In genomic region chr12:105721915-105722314, GRCh38 we compare ENCODE assay signal across 28 cellular contexts.
DNase-seq lines count a peak whose midpoint lies in the region; ATAC-seq and TF ChIP-seq lines count a peak whose summit lies in the region.
"Had no signal": no experiment of that assay in that cellular context is flagged by ENCODE, and none has a peak within 500 bp of the region (broad histone marks: within the 10 kb centered on the region; RNA-seq: fewer than 3 reads in every experiment).

No MANE protein-coding gene starts in this region.

- in situ Hi-C loops in HAP-1 (cut with MboI; ENCODE audit: low sequenced_read_pairs): no loop called here

- no peaks in the 10 kb centered on the region for H3K36me3 Mint-ChIP-seq in activated T-helper 17 cell treated with anti-CD3 and anti-CD28 coated beads, Interleukin-2, amount 50 U/mL, for 72 hours (ENCODE audit: low read depth)
- H3K36me3 Mint-ChIP-seq: CD8-positive, alpha-beta T cell; IgD-negative memory B cell had no signal

- H3K4me3 Mint-ChIP-seq in activated T-helper 17 cell treated with anti-CD3 and anti-CD28 coated beads, Interleukin-2, amount 50 U/mL, for 72 hours: no peak overlapping the region
- H3K4me3 Mint-ChIP-seq: activated B cell treated with CpG ODN at 0.5 μM for 24 hours; B cell; CD8-positive, alpha-beta T cell; IgD-negative memory B cell had no signal

- no peak overlapping the region for H3K4me3 ChIP-seq in epithelial cell of esophagus (ENCODE audit: low read length)
- no peak overlapping the region for H3K4me3 ChIP-seq in HAP-1
- H3K4me3 ChIP-seq: adrenal gland, body of pancreas, left ventricle myocardium inferior, SJCRH30, suprapubic skin had no signal

- no peaks in the 10 kb centered on the region for H3K9me3 ChIP-seq in HAP-1
- H3K9me3 ChIP-seq: adrenal gland, body of pancreas, left ventricle myocardium inferior, SJCRH30 had no signal

- ATAC-seq in GM19035 (IDR thresholded peaks at IDR 0.05; ENCODE audit: unreplicated experiment): peak; percentile 41
- peak; percentile 18 for ATAC-seq in HG02763 (IDR thresholded peaks at IDR 0.05; ENCODE audit: unreplicated experiment)
- ATAC-seq in HG03432 (IDR thresholded peaks at IDR 0.05; ENCODE audit: unreplicated experiment): peak; percentile 46
- no peak for ATAC-seq in HG03025 (IDR thresholded peaks at IDR 0.05; ENCODE audit: low FRiP score, unreplicated experiment)
- no peak for ATAC-seq in activated T-helper 17 cell treated with anti-CD3 and anti-CD28 coated beads, Interleukin-2, amount 50 U/mL, for 72 hours (replicated peaks)
- ATAC-seq: body of pancreas; CD8-positive, alpha-beta T cell had no signal

- peaks cover 4% of the 10 kb centered on the region for H3K9me3 Mint-ChIP-seq in activated T-helper 17 cell treated with anti-CD3 and anti-CD28 coated beads, Interleukin-2, amount 50 U/mL, for 72 hours
- H3K9me3 Mint-ChIP-seq: activated B cell treated with CpG ODN at 0.5 μM for 24 hours; CD8-positive, alpha-beta T cell had no signal

- no peak for TF ChIP-seq CTCF in epithelial cell of esophagus (IDR thresholded peaks at IDR 0.05; ENCODE audit: insufficient read depth, low read depth, low read length, missing control alignments)

- H3K36me3 ChIP-seq in HAP-1 (replicated peaks): no peaks in the 10 kb centered on the region
- H3K36me3 ChIP-seq: adrenal gland, left ventricle myocardium inferior, SJCRH30, suprapubic skin had no signal

- H3K27ac Mint-ChIP-seq in activated T-helper 17 cell treated with anti-CD3 and anti-CD28 coated beads, Interleukin-2, amount 50 U/mL, for 72 hours: no peak overlapping the region
- H3K27ac Mint-ChIP-seq: activated B cell treated with CpG ODN at 0.5 μM for 24 hours; B cell; CD8-positive, alpha-beta T cell; IgD-negative memory B cell had no signal

- H3K27me3 Mint-ChIP-seq in activated T-helper 17 cell treated with anti-CD3 and anti-CD28 coated beads, Interleukin-2, amount 50 U/mL, for 72 hours: peaks cover 13% of the 10 kb centered on the region

- DNase-seq in epithelial cell of esophagus (ENCODE audit: low read depth) (peak; percentile 47), HAP-1 (ENCODE audit: low spot score in 2 of 2) (no peak), activated gamma-delta T cell treated with Interleukin-2 at 50 U/mL for 16 hours (no peak)
- DNase-seq: activated B cell treated with CpG ODN at 0.5 μM for 24 hours; activated CD4-positive, alpha-beta T cell treated with anti-CD3 and anti-CD28 coated beads, Interleukin-2, amount 50 U/mL, for 1 hour; activated naive CD4-positive, alpha-beta T cell treated with Interleukin-2 at 50 U/mL for 16 hours; activated T-cell treated with anti-CD3 and anti-CD28 coated beads, Interleukin-2, amount 50 U/mL, for 48 hours; adrenal gland; body of pancreas; CD8-positive, alpha-beta T cell; cerebellar nuclear complex; HCEC 1CT; hypothalamus; left ventricle myocardium inferior; mesendoderm; NCI-H187 treated with DMSO at 0.1 percent for 48 hours; NCI-H69; nucleus accumbens; SJCRH30; stimulated activated naive CD4-positive, alpha-beta T cell had no signal

- H3K4me1 Mint-ChIP-seq in activated T-helper 17 cell treated with anti-CD3 and anti-CD28 coated beads, Interleukin-2, amount 50 U/mL, for 72 hours: no peaks in the 10 kb centered on the region
- H3K4me1 Mint-ChIP-seq: activated B cell treated with CpG ODN at 0.5 μM for 24 hours, B cell, IgD-negative memory B cell had no signal

- peaks cover 55% of the 10 kb centered on the region for H3K4me1 ChIP-seq in HAP-1
- H3K4me1 ChIP-seq: adrenal gland, body of pancreas, SJCRH30 had no signal

- H3K27me3 ChIP-seq in HAP-1 (ENCODE audit: low read depth): no peaks in the 10 kb centered on the region
- H3K27me3 ChIP-seq: adrenal gland, body of pancreas, suprapubic skin had no signal

Comparison
In these comparisons a context has a peak if more than half of its experiments do, and no peak if none do; other contexts are left out.
1. ATAC-seq: peak in GM19035 (single experiment), HG02763 (single experiment) and HG03432 (single experiment); none in HG03025 (single experiment) and activated T-helper 17 cell treated with anti-CD3 and anti-CD28 coated beads, Interleukin-2, amount 50 U/mL, for 72 hours (single experiment).